In the genomic region with DNA sequence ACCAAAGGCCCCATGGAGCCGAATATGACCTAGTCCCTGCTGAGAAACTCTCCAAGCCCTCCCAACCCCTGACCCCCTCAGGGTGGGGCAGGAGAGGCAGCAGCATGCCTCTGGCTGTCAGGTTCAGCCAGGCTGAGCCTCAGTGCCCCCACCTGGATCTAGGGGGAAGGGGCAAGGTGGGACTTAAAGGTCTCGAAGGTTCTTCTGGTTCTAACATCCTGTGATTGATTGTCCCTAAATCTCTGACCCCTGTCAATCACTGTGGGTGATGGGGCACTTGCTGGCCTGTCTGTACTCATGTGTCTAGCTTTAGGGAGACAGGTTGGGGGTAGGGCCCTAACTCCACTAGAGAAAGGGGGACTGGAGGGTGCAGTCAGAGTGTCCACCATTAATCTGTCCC, we compare ENCODE assay signal across 1 cellular context.
TF ChIP-seq lines count a peak whose summit lies in the region.

No MANE protein-coding gene starts in this region.

TF ChIP-seq in GM12878, 131 proteins besides CTCF, POLR2A, EP300 and RAD21:
- TF ChIP-seq, protein P1, sequence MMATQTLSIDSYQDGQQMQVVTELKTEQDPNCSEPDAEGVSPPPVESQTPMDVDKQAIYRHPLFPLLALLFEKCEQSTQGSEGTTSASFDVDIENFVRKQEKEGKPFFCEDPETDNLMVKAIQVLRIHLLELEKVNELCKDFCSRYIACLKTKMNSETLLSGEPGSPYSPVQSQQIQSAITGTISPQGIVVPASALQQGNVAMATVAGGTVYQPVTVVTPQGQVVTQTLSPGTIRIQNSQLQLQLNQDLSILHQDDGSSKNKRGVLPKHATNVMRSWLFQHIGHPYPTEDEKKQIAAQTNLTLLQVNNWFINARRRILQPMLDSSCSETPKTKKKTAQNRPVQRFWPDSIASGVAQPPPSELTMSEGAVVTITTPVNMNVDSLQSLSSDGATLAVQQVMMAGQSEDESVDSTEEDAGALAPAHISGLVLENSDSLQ (IDR thresholded peaks at IDR 0.05) = peak; percentile 36; the same call in 1 of the 2 replicates
- no peak for TF ChIP-seq GATAD2B (conservative IDR thresholded peaks at IDR 0.05; ENCODE audit: low read depth)
